In the genomic region with DNA sequence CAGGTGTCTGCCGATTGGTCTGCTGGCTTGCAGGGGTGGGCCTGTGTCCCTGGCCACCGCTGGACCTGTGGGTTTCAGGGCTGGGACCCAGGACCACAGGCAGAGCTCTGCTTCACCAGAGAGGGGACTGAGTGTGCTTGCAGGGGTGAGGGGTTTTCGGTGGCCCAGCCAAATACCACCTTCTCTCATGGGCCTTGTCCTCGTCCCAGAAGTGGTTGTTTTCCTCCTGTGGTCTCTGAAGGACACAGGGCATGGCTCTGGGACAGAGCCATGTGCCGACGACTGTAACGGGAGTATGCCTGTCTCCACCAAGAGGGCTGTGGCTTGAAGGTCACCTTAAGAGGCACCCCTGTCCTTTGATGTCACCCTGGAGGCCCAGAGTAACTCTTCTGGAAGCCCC, we compare ENCODE assay signal across 4 cellular contexts. TPM values are rescaled to one million over a fixed set of nuclear protein-coding genes. Genes with fewer than 3 reads are reported as not detected.
"Had no signal": no experiment of that assay in that cellular context is flagged by ENCODE, and none has a peak within 500 bp of the region (broad histone marks: within the 10 kb centered on the region; RNA-seq: fewer than 3 reads in every experiment).

No MANE protein-coding gene starts in this region.

RNA-seq across cellular contexts. Expression of gene FAM90A1, which starts 7.3 kb away (rescaled TPM):
- total RNA-seq: HepG2, HT-29, HT1080 had no signal
- polyA plus RNA-seq: HepG2, IgD-negative memory B cell had no signal
